1 cellular context compared by ENCODE assay signal in the genomic region with DNA sequence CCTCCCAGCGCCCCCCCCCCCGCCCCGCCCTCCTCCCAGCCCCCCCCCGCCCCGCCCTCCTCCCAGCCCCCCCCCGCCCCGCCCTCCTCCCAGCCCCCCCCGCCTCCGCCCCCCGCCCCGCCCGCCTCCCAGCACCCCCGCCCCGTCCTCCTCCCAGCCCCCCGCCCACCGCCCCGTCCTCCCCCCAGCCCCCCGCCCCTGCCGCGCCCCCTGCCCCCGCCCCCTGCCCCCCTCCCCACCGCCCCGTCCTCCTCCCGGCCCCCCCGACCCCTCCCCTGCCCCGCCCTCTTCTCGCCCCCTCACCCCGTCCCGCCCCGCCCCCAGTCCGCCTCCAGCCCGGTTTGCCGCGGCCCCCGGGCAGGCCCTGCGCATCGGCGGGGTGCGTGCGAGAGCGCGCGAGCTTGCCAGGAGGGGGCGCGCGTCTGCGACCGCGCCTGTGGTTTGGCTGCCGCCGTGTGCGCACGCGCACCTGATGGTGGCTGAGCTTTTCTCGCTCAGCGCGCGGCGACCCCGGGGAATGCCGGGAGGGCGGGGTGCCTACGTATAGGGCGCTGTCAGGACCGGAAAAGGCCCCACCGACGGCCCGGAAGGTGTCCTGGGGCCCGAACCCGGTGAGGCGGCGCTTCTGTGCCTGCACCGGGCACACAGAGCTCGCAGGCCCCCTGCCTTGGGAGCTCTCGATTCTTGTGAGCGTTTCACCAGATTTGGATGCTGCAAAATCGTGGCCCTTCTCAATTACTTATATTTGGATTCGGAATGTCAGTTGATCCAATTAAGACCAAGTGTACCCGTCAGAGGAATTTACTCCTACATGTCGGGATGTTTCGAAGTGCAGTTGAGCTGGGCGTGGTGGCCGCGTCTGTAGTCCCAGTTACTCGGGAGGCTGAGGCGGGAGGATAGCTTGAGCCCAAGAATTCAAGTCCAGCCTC.
TF ChIP-seq lines count a peak whose summit lies in the region.

No MANE protein-coding gene starts in this region.

TF ChIP-seq in HepG2, 621 proteins besides CTCF, POLR2A, EP300 and RAD21 (continued from another document):
- peak; percentile 45; the same call in 1 of the 2 replicates for TF ChIP-seq PPARG (CRISPR knock-in tag; conservative IDR thresholded peaks at IDR 0.05)
- 0 out of 2 replicates have a peak, but pooled peaks have one; percentile 47 for TF ChIP-seq TBP (CRISPR knock-in tag; IDR thresholded peaks at IDR 0.05)
- TF ChIP-seq SOX13 (IDR thresholded peaks at IDR 0.05): no peak
- peak in 1 of 2 experiments; percentile 44; a peak in 1 of 4 replicates for TF ChIP-seq SOX13 (CRISPR knock-in tag; conservative IDR thresholded peaks at IDR 0.05 in 1 of 2, IDR thresholded peaks at IDR 0.05 in 1 of 2)
- no peak for TF ChIP-seq ADNP (CRISPR knock-in tag; IDR thresholded peaks at IDR 0.05)
- peak; percentile 73 for TF ChIP-seq ZNF331 (CRISPR knock-in tag; IDR thresholded peaks at IDR 0.05)
- TF ChIP-seq ZNF282 (IDR thresholded peaks at IDR 0.05; ENCODE audit: partially characterized antibody): no peak
- peak; percentile 73 for TF ChIP-seq FOXP4 (CRISPR knock-in tag; IDR thresholded peaks at IDR 0.05)
- TF ChIP-seq TBX2 (CRISPR knock-in tag; IDR thresholded peaks at IDR 0.05; ENCODE audit: borderline replicate concordance): peak; percentile 68
- TF ChIP-seq KDM3A (CRISPR knock-in tag; IDR thresholded peaks at IDR 0.05; ENCODE audit: low read depth): peak; percentile 66
- peak; percentile 81 for TF ChIP-seq YEATS4 (CRISPR knock-in tag; IDR thresholded peaks at IDR 0.05; ENCODE audit: borderline replicate concordance)
- no peak for TF ChIP-seq ATF7 (IDR thresholded peaks at IDR 0.05)
- no peak for TF ChIP-seq ATF7 (CRISPR knock-in tag; IDR thresholded peaks at IDR 0.05)
- TF ChIP-seq MAFK (conservative IDR thresholded peaks at IDR 0.05 in 1 of 2, IDR thresholded peaks at IDR 0.05 in 1 of 2; ENCODE audit: low read length in 2 of 2): no peak
- peak; percentile 83 for TF ChIP-seq ZMYM4 (CRISPR knock-in tag; IDR thresholded peaks at IDR 0.05)
- peak in 1 of 2 experiments; percentile 71; a peak in 1 of 4 replicates for TF ChIP-seq KLF16 (CRISPR knock-in tag; IDR thresholded peaks at IDR 0.05)
- no peak for TF ChIP-seq MAFF (IDR thresholded peaks at IDR 0.05; ENCODE audit: low read depth, low read length)
- TF ChIP-seq ZNF496 (CRISPR knock-in tag; IDR thresholded peaks at IDR 0.05; ENCODE audit: insufficient replicate concordance): no peak
- TF ChIP-seq BRD4 (CRISPR knock-in tag; IDR thresholded peaks at IDR 0.05): no peak; the same call in none of the 2 replicates
- TF ChIP-seq ZNF296 (CRISPR knock-in tag; conservative IDR thresholded peaks at IDR 0.05): no peak
- TF ChIP-seq NONO (IDR thresholded peaks at IDR 0.05): no peak
- peak; percentile 93 for TF ChIP-seq NONO (CRISPR knock-in tag; conservative IDR thresholded peaks at IDR 0.05)
- no peak for TF ChIP-seq ATAD3A (CRISPR knock-in tag; IDR thresholded peaks at IDR 0.05)
